18 cellular contexts compared by ENCODE assay signal in the genomic region with DNA sequence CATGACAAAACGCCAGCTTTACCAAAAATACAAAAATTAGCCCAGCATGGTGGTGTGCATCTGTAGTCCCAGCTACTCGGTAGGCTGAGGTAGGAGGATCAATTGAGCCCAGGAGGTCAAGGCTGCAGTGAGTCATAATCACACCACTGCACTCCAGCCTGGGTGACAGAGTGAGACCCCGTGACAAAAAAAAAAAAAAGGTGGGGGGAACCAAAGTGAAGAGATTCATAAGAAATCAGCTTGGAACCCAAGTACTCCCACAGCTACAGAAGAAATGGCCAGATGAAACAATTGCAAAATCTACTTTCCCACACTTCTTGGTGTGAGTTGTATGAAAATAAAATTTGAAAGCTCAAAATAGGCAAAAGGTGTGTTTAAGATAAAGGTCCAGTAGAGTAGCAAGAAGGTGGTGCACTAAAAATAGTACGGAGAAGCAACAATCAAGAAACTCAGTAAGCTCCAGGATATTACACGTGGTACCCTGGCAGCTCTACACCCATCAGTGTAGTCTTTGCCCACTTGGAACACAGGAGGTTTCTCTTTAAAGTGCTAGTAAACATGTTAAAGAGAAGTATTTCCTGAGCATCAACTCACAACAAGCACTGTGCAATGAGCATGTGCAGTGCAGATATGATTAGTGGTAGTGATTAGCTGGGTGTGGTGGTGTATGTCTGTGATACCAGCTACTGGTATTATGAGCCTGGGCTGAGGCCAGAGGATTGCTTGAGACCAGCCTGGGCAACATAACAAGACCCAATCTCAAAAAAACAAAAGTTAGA. TPM values are rescaled to one million over a fixed set of nuclear protein-coding genes. Genes with fewer than 3 reads are reported as not detected.
DNase-seq lines count a peak whose midpoint lies in the region; ATAC-seq, FAIRE-seq and TF ChIP-seq lines count a peak whose summit lies in the region.
"Had no signal": no experiment of that assay in that cellular context is flagged by ENCODE, and none has a peak within 500 bp of the region (broad histone marks: within the 10 kb centered on the region; RNA-seq: fewer than 3 reads in every experiment).

No MANE protein-coding gene starts in this region.

- H3K27ac ChIP-seq in small intestine (ENCODE audit: low read depth in 1 of 2, low read length in 1 of 2) (no peak overlapping the region), A673 (ENCODE audit: low read depth, low read length, poor library complexity, severe bottlenecking) (no peak overlapping the region)
- H3K27ac ChIP-seq: esophagus squamous epithelium, WERI-Rb-1 had no signal

- H3K9me3 ChIP-seq in small intestine (ENCODE audit: control insufficient read depth, low read depth) (no peaks in the 10 kb centered on the region), A673 (ENCODE audit: low read depth, low read length, poor library complexity, severe bottlenecking) (no peaks in the 10 kb centered on the region)
- H3K9me3 ChIP-seq: esophagus squamous epithelium had no signal

- H3K27me3 ChIP-seq in small intestine (ENCODE audit: control insufficient read depth in 2 of 2, insufficient read depth in 2 of 2, low read length in 2 of 2) (no peaks in the 10 kb centered on the region), A673 (replicated peaks; ENCODE audit: insufficient read depth, low read depth, low read length, poor library complexity) (no peaks in the 10 kb centered on the region)
- H3K27me3 ChIP-seq: esophagus squamous epithelium had no signal

- WGBS in small intestine, 3 donors: 55 to 75% (median 56%) methylated on average over 5 of the region's 5 CpGs

- no peak overlapping the region for H3K4me3 ChIP-seq in small intestine (ENCODE audit: low read depth in 1 of 2, low read length in 2 of 2)
- no peak overlapping the region for H3K4me3 ChIP-seq in A673 (ENCODE audit: low read depth, low read length, poor library complexity, severe bottlenecking)
- H3K4me3 ChIP-seq: esophagus squamous epithelium had no signal

- no TSS peak for BruUV-seq in A673 (replicated peaks; lab: Mats Ljungman, UMichigan)

- POLR2A ChIA-PET in A673 (lab: Charles Lee; ENCODE audit: low non-redundant PET): interaction anchor here (0.6 kb wide), 3 partner anchors 71 to 150 kb away, joined by 3 to 5 read pairs (median 4); no protein-coding TSS in a partner anchor

- CTCF ChIA-PET in A673 (lab: Charles Lee): no interaction called here

- H3K36me3 ChIP-seq in small intestine (ENCODE audit: control insufficient read depth in 2 of 2, insufficient read depth in 2 of 2, low read length in 2 of 2) (no peaks in the 10 kb centered on the region), A673 (ENCODE audit: insufficient read depth, low read length, poor library complexity, severe bottlenecking) (no peaks in the 10 kb centered on the region)
- H3K36me3 ChIP-seq: esophagus squamous epithelium had no signal

- intact Hi-C loops in left ventricle myocardium superior (cut with micrococcal nuclease) (no loop called here), A673 (cut with micrococcal nuclease; ENCODE audit: unreplicated experiment) (no loop called here)

- FAIRE-seq in small intestine (lab: Jason Lieb, UNC): no peak

- DNase-seq in HT1080 (ENCODE audit: low read depth): peak; percentile 13
- peak; percentile 26 for DNase-seq in amniotic epithelial cell (ENCODE audit: low read depth)
- no peak for DNase-seq in left ventricle myocardium superior
- peak; percentile 76 for DNase-seq in small intestine
- no peak for DNase-seq in A673 (ENCODE audit: low spot score)
- DNase-seq in H4 (ENCODE audit: low spot score): no peak
- DNase-seq: activated CD4-positive, alpha-beta T cell treated with anti-CD3 and anti-CD28 coated beads, Interleukin-2, amount 50 U/mL, for 48 hours; COR-L47; effector memory CD4-positive, alpha-beta T cell; esophagus squamous epithelium; immature natural killer cell; mammary epithelial cell; naive B cell; NCI-H1092 treated with DMSO at 0.1 percent for 48 hours; NCI-H2081; posterior cingulate gyrus; WERI-Rb-1 had no signal

- H3K4me1 ChIP-seq in small intestine (ENCODE audit: control insufficient read depth in 2 of 2, insufficient read depth in 1 of 2, low read depth in 1 of 2, low read length in 1 of 2) (peaks cover 0 to 1% of the 10 kb centered on the region in 2 donors), A673 (ENCODE audit: insufficient read depth, low read length, poor library complexity, severe bottlenecking) (peaks cover 21% of the 10 kb centered on the region)

- no peak for TF ChIP-seq CTCF in A673 (conservative IDR thresholded peaks at IDR 0.05; ENCODE audit: low read depth, low read length)

- ATAC-seq in left ventricle myocardium superior (peak; percentile 56), HG03354 (IDR thresholded peaks at IDR 0.05; ENCODE audit: poor library complexity, severe bottlenecking, unreplicated experiment) (no peak)

RNA-seq across cellular contexts. Expression of a gene that starts 5.3 kb away (rescaled TPM):
- total RNA-seq in HT1080 (2014; rRNA removed; shearing (Covaris generic)): 4.5 TPM in 2 replicates
- 4.2 and 4.5 TPM in 2 replicates for polyA plus RNA-seq in HT1080 (2015; cell fraction: cytosol; rRNA removed)
- 3.7 and 5.3 TPM in 2 replicates for polyA plus RNA-seq in HT1080 (2015; cell fraction: nucleus; rRNA removed)
- total RNA-seq in left ventricle myocardium superior: 3.1 TPM
- polyA plus RNA-seq in small intestine: 1 to 10 TPM; 3.0 to 3.4 (median 3.1) TPM
- total RNA-seq in A673 (2021): 10.1 and 11.6 TPM in 2 replicates
- 2.5 and 5.8 TPM in 2 replicates for total RNA-seq in H4 (2014; rRNA removed; shearing (Covaris generic))

RNA-seq across cellular contexts. Expression of a gene that starts 5.6 kb away (rescaled TPM):
- 68.6 and 117 TPM in 2 replicates for total RNA-seq in HT1080 (2014; rRNA removed; shearing (Covaris generic))
- 54.8 and 61.7 TPM in 2 replicates for polyA plus RNA-seq in HT1080 (2015; cell fraction: cytosol; rRNA removed)
- polyA plus RNA-seq in HT1080 (2015; cell fraction: nucleus; rRNA removed): 73.1 and 78.6 TPM in 2 replicates
- total RNA-seq in left ventricle myocardium superior (34.4 TPM), A673 (2021) (155 and 158 TPM in 2 replicates)
- polyA plus RNA-seq in small intestine: 10 to 100 TPM; 35.7 to 38.8 (median 36.0) TPM
- 72.3 and 88.3 TPM in 2 replicates for total RNA-seq in H4 (2014; rRNA removed; shearing (Covaris generic))

RNA-seq across cellular contexts. Expression of a gene that starts 17.9 kb away (rescaled TPM):
- 15.3 and 17.2 TPM in 2 replicates for total RNA-seq in HT1080 (2014; rRNA removed; shearing (Covaris generic))
- 9.2 and 12.1 TPM in 2 replicates for polyA plus RNA-seq in HT1080 (2015; cell fraction: cytosol; rRNA removed)
- 20.5 and 27.2 TPM in 2 replicates for polyA plus RNA-seq in HT1080 (2015; cell fraction: nucleus; rRNA removed)
- total RNA-seq in left ventricle myocardium superior (14.7 TPM), A673 (2021) (69.9 and 78.1 TPM in 2 replicates)
- 10 to 100 TPM in 1 of 3 donors, 1 to 10 TPM in 2; 7.8 to 15.8 (median 9.4) TPM for polyA plus RNA-seq in small intestine
- total RNA-seq in H4 (2014; rRNA removed; shearing (Covaris generic)): 12.4 and 28.5 TPM in 2 replicates

Comparison
In these comparisons a context has a peak if more than half of its experiments do, and no peak if none do; other contexts are left out.
1. DNase-seq: peak in HT1080 (single experiment), amniotic epithelial cell (single experiment) and small intestine (single experiment); none in left ventricle myocardium superior (single experiment), A673 (single experiment) and H4 (single experiment).